Comparison of ENCODE assay signal across 8 cellular contexts in the genomic region with DNA sequence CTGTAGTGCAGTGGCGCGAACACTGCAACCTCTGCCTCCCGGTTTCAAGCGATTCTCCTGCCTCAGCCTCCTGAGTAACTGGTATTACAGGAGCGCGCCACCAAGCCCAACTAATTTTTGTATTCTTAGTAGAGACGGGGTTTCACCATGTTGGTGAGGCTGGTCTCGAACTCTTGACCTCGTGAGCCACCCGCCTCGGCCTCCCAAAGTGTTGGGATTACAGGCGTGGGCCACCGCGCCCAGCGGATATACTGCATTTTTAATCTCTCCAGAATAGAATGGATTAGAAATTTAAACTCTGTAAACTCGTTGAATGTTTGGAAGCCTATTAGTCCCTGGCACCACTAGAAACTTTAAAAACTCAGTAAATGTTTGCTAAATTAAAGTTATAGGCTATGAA. TPM values are rescaled to one million over a fixed set of nuclear protein-coding genes. Genes with fewer than 3 reads are reported as not detected.
DNase-seq lines count a peak whose midpoint lies in the region; ATAC-seq and TF ChIP-seq lines count a peak whose summit lies in the region.
"Not testable (repeated sequence)": the region's sequence is repeated elsewhere in the genome, so short reads cannot be mapped to it uniquely, and the experiment has no call there.

No MANE protein-coding gene starts in this region.

- H4K20me1 ChIP-seq in neural progenitor cell (ENCODE audit: low read depth), result peaks cover 19% of the 10 kb centered on the region

- peak overlapping the region; percentile 90 for H3K4me3 Mint-ChIP-seq in activated T-cell treated with anti-CD3 and anti-CD28 coated beads, Interleukin-2, amount 50 U/mL, for 4 hours
- H3K4me3 Mint-ChIP-seq in central memory CD8-positive, alpha-beta T cell, result peak overlapping the region; percentile 95
- H3K4me3 Mint-ChIP-seq in neural progenitor cell, result peak overlapping the region; percentile 100
- H3K4me3 Mint-ChIP-seq in stimulated activated effector memory CD8-positive, alpha-beta T cell treated with anti-CD3 and anti-CD28 coated beads, Interleukin-12 subunit alpha, Interleukin-12 subunit beta, amount 100 ng/mL, for 72 hours, result peak overlapping the region; percentile 80

- H3K27ac ChIP-seq in ACC112 (ENCODE audit: low read depth, low read length); HUES6 (ENCODE audit: low read depth, low read length); SK-N-MC; iPS-20b (ENCODE audit: low read length); neural progenitor cell: not testable (repeated sequence)

- H3K27me3 Mint-ChIP-seq in activated T-cell treated with anti-CD3 and anti-CD28 coated beads, Interleukin-2, amount 50 U/mL, for 4 hours (ENCODE audit: low read depth); central memory CD8-positive, alpha-beta T cell; neural progenitor cell (ENCODE audit: insufficient read depth, low read depth): not testable (repeated sequence)

- not testable (repeated sequence) for H3K4me2 ChIP-seq in neural progenitor cell

- not testable (repeated sequence) for H3K9me3 ChIP-seq in HUES6 (ENCODE audit: control insufficient read depth, insufficient read depth, low read depth, low read length); SK-N-MC (ENCODE audit: low read depth, low read length); iPS-20b (ENCODE audit: insufficient read depth, low read depth, low read length); neural progenitor cell (ENCODE audit: low read depth)

- peak overlapping the region; percentile 92 for H3K27ac Mint-ChIP-seq in central memory CD8-positive, alpha-beta T cell (ENCODE audit: low read depth)
- H3K27ac Mint-ChIP-seq in neural progenitor cell, result not testable (repeated sequence)
- peak overlapping the region; percentile 90 for H3K27ac Mint-ChIP-seq in stimulated activated effector memory CD8-positive, alpha-beta T cell treated with anti-CD3 and anti-CD28 coated beads, Interleukin-12 subunit alpha, Interleukin-12 subunit beta, amount 100 ng/mL, for 72 hours

- TF ChIP-seq CTCF in neural progenitor cell (IDR thresholded peaks at IDR 0.05), result not testable (repeated sequence)

- DNase-seq in SK-N-MC (ENCODE audit: low read depth, low spot score); activated T-cell treated with anti-CD3 and anti-CD28 coated beads, Interleukin-2, amount 50 U/mL, for 4 hours; central memory CD8-positive, alpha-beta T cell (ENCODE audit: low spot score in 2 of 2); neural progenitor cell (ENCODE audit: low spot score); stimulated activated effector memory CD8-positive, alpha-beta T cell treated with anti-CD3 and anti-CD28 coated beads, Interleukin-12 subunit alpha, Interleukin-12 subunit beta, amount 100 ng/mL, for 72 hours (ENCODE audit: low spot score in 2 of 2): not testable (repeated sequence)

- not testable (repeated sequence) for H2AFZ ChIP-seq in ACC112 (ENCODE audit: low read length, unreplicated experiment); neural progenitor cell (replicated peaks)

- not testable (repeated sequence) for H3K36me3 ChIP-seq in ACC112 (ENCODE audit: insufficient read depth, low read length); HUES6 (ENCODE audit: control insufficient read depth, insufficient read depth, low read length); SK-N-MC (ENCODE audit: insufficient read depth, low read length); iPS-20b (ENCODE audit: insufficient read depth, low read depth, low read length); neural progenitor cell

- H3K4me3 ChIP-seq in ACC112 (ENCODE audit: low read depth, low read length) (peak overlapping the region; percentile 86), HUES6 (ENCODE audit: low read depth, low read length) (peak overlapping the region; percentile 88), SK-N-MC (peak overlapping the region; percentile 85), iPS-20b (ENCODE audit: low read length) (peak overlapping the region; percentile 98; the same call in 1 of the 2 replicates), neural progenitor cell (peak overlapping the region; percentile 61)

- H3K27me3 ChIP-seq in ACC112 (ENCODE audit: insufficient read depth, low read length); HUES6 (ENCODE audit: control insufficient read depth, insufficient read depth, low read length); iPS-20b (ENCODE audit: insufficient read depth, low read length): not testable (repeated sequence)
- peaks cover 11% of the 10 kb centered on the region for H3K27me3 ChIP-seq in neural progenitor cell

- H3K4me1 ChIP-seq in ACC112 (ENCODE audit: control insufficient read depth, insufficient read depth, low read length, unreplicated experiment) (peaks cover 32% of the 10 kb centered on the region), HUES6 (ENCODE audit: control insufficient read depth, insufficient read depth, low read length) (peaks cover 17% of the 10 kb centered on the region), iPS-20b (ENCODE audit: insufficient read depth, low read length) (peaks cover 11% of the 10 kb centered on the region; the same call in 1 of the 2 replicates), neural progenitor cell (peaks cover 29% of the 10 kb centered on the region)

- not testable (repeated sequence) for H3K36me3 Mint-ChIP-seq in activated T-cell treated with anti-CD3 and anti-CD28 coated beads, Interleukin-2, amount 50 U/mL, for 4 hours (ENCODE audit: insufficient read depth); neural progenitor cell; stimulated activated effector memory CD8-positive, alpha-beta T cell treated with anti-CD3 and anti-CD28 coated beads, Interleukin-12 subunit alpha, Interleukin-12 subunit beta, amount 100 ng/mL, for 72 hours
- H3K36me3 Mint-ChIP-seq in central memory CD8-positive, alpha-beta T cell (ENCODE audit: insufficient read depth), result peaks cover 13% of the 10 kb centered on the region

- ATAC-seq in activated T-cell treated with anti-CD3 and anti-CD28 coated beads, Interleukin-2, amount 50 U/mL, for 4 hours; central memory CD8-positive, alpha-beta T cell (replicated peaks; ENCODE audit: extremely low read depth, poor library complexity, severe bottlenecking); stimulated activated effector memory CD8-positive, alpha-beta T cell treated with anti-CD3 and anti-CD28 coated beads, Interleukin-12 subunit alpha, Interleukin-12 subunit beta, amount 100 ng/mL, for 72 hours: not testable (repeated sequence)

- H3K9me3 Mint-ChIP-seq in activated T-cell treated with anti-CD3 and anti-CD28 coated beads, Interleukin-2, amount 50 U/mL, for 4 hours; central memory CD8-positive, alpha-beta T cell; neural progenitor cell; stimulated activated effector memory CD8-positive, alpha-beta T cell treated with anti-CD3 and anti-CD28 coated beads, Interleukin-12 subunit alpha, Interleukin-12 subunit beta, amount 100 ng/mL, for 72 hours: not testable (repeated sequence)

- peaks cover 53% of the 10 kb centered on the region for H3K4me1 Mint-ChIP-seq in activated T-cell treated with anti-CD3 and anti-CD28 coated beads, Interleukin-2, amount 50 U/mL, for 4 hours (ENCODE audit: low read depth)
- H3K4me1 Mint-ChIP-seq in central memory CD8-positive, alpha-beta T cell, result peaks cover 54% of the 10 kb centered on the region
- peaks cover 31% of the 10 kb centered on the region for H3K4me1 Mint-ChIP-seq in neural progenitor cell
- peaks cover 38% of the 10 kb centered on the region for H3K4me1 Mint-ChIP-seq in stimulated activated effector memory CD8-positive, alpha-beta T cell treated with anti-CD3 and anti-CD28 coated beads, Interleukin-12 subunit alpha, Interleukin-12 subunit beta, amount 100 ng/mL, for 72 hours

- not testable (repeated sequence) for H3K9ac ChIP-seq in HUES6 (ENCODE audit: low read length); SK-N-MC (ENCODE audit: insufficient read length); iPS-20b (ENCODE audit: low read depth, low read length); neural progenitor cell

- peaks cover 16% of the 10 kb centered on the region for H3F3A ChIP-seq in neural progenitor cell (ENCODE audit: low read depth)

- H3K79me2 ChIP-seq in ACC112 (ENCODE audit: control insufficient read depth, insufficient read depth, low read length, unreplicated experiment) (peaks cover 50% of the 10 kb centered on the region), neural progenitor cell (ENCODE audit: low read depth) (peaks cover 42% of the 10 kb centered on the region)

RNA-seq across cellular contexts. Expression of a gene that starts 0.9 kb away (rescaled TPM):
- total RNA-seq in activated T-cell treated with anti-CD3 and anti-CD28 coated beads, Interleukin-2, amount 50 U/mL, for 4 hours, result 10 to 100 TPM; 46.6 to 49.2 (median 49.0) TPM
- total RNA-seq in neural progenitor cell (ENCODE audit: low replicate concordance), result 26.7 and 50.8 TPM in 2 replicates

RNA-seq across cellular contexts. Expression of a gene that starts 2.6 kb away (rescaled TPM):
- 1 to 10 TPM; 2.6 to 3.6 (median 3.2) TPM for total RNA-seq in activated T-cell treated with anti-CD3 and anti-CD28 coated beads, Interleukin-2, amount 50 U/mL, for 4 hours
- 11.5 and 17.5 TPM in 2 replicates for total RNA-seq in neural progenitor cell (ENCODE audit: low replicate concordance)
